Comparison of ENCODE assay signal across 8 cellular contexts in the genomic region with DNA sequence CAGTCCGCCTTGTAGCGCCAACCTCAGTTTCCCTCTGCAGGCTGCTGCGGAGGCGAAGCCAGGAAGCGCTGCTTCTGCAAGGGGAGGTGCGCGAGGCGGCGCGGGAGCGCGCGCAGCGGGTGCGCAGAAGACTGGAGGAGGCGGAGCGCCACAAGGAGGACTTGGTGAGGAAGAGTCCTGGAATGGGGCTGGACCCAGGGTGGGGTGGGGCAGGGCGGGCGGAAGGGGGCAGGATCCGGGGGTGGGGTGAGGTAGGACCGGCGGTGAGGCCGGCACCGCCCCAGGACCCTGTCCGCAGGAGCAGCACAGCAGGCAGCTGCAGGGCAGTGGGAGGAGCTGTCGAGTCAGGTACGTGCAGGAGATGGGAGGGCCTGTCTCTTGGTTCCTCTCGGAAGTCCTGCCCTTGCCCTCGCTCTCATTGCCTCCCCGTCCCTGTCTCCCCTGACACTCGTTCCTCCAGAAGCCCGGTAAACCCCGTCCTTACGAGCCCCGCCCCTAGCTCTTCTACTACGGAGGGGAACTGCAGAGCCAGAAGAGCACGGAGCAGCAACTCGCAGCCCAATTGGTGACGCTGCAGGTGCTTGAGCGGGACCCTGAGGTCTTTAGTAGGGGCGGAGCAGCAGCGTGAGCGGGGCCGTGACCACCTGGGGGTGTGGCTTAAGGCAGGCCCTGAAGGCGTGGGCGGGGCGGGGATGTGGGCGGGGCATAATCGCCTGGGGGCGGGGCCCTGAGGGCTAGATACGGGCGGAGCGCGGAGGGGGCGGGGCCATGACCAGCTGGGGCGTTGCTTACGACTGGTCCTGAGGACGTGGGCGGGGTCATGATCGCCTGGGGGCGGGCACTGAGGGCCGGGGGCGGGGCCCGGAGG.
A peak's percentile ranks its signal among the peaks of the same experiment; 100 is the strongest.
DNase-seq lines count a peak whose midpoint lies in the region; ATAC-seq and TF ChIP-seq lines count a peak whose summit lies in the region.
"Not testable (repeated sequence)": the region's sequence is repeated elsewhere in the genome, so short reads cannot be mapped to it uniquely, and the experiment has no call there.

No MANE protein-coding gene starts in this region.

- H3K23ac ChIP-seq in trophoblast cell (ENCODE audit: low read length), result not testable (repeated sequence)

- H4K91ac ChIP-seq in trophoblast cell (ENCODE audit: low read depth, low read length), result not testable (repeated sequence)

- not testable (repeated sequence) for H3K4ac ChIP-seq in trophoblast cell (ENCODE audit: low read depth, low read length)

- H3K4me3 ChIP-seq in GM12864 (ENCODE audit: low read depth, low read length), result peak overlapping the region; percentile 62
- H3K4me3 ChIP-seq in cardiac muscle cell, result peak overlapping the region; percentile 64
- peak overlapping the region; percentile 68 for H3K4me3 ChIP-seq in trophoblast cell (ENCODE audit: low read depth, low read length)
- H3K4me3 ChIP-seq in transverse colon, result peak overlapping the region; percentile 44 to 58 (median 46)

- intact Hi-C loops in transverse colon (cut with DNase I; ENCODE audit: low total_unique reads), result not testable (repeated sequence)

- peak overlapping the region; percentile 99 for H3K27ac Mint-ChIP-seq in activated naive CD8-positive, alpha-beta T cell treated with anti-CD3 and anti-CD28 coated beads for 36 hours

- not testable (repeated sequence) for H3K79me2 ChIP-seq in trophoblast cell (ENCODE audit: control insufficient read depth, insufficient read depth, low read length, poor library complexity)

- not testable (repeated sequence) for H3K9ac ChIP-seq in trophoblast cell (ENCODE audit: low read length)

- peak overlapping the region; percentile 66 for H3K4me2 ChIP-seq in trophoblast cell (ENCODE audit: low read length)

- not testable (repeated sequence) for H3K9me3 ChIP-seq in cardiac muscle cell (ENCODE audit: low read depth); trophoblast cell (ENCODE audit: insufficient read depth, low read depth, low read length); transverse colon

- not testable (repeated sequence) for H3K36me3 Mint-ChIP-seq in activated naive CD8-positive, alpha-beta T cell treated with anti-CD3 and anti-CD28 coated beads for 36 hours

- peaks cover 22% of the 10 kb centered on the region for H3K27me3 ChIP-seq in cardiac muscle cell
- not testable (repeated sequence) for H3K27me3 ChIP-seq in trophoblast cell (ENCODE audit: insufficient read depth, low read length); transverse colon

- not testable (repeated sequence) for H3K27me3 Mint-ChIP-seq in activated naive CD8-positive, alpha-beta T cell treated with anti-CD3 and anti-CD28 coated beads for 36 hours

- ATAC-seq in HG02678 (IDR thresholded peaks at IDR 0.05; ENCODE audit: unreplicated experiment), result peak; percentile 74

- H3K14ac ChIP-seq in trophoblast cell (ENCODE audit: low read length), result not testable (repeated sequence)

- H3K4me1 Mint-ChIP-seq in activated naive CD8-positive, alpha-beta T cell treated with anti-CD3 and anti-CD28 coated beads for 36 hours, result not testable (repeated sequence)

- peak overlapping the region; percentile 96 for H3K4me3 Mint-ChIP-seq in activated naive CD8-positive, alpha-beta T cell treated with anti-CD3 and anti-CD28 coated beads for 36 hours

- H2BK120ac ChIP-seq in trophoblast cell (ENCODE audit: insufficient read depth, low read length, poor library complexity), result not testable (repeated sequence)

- DNase-seq in GM12864 (ENCODE audit: low read depth) (peak; percentile 74), NCI-H1105 treated with DMSO at 0.1 percent for 48 hours (lab: John Stamatoyannopoulos, UW) (peak; percentile 85), SKM-1 (lab: John Stamatoyannopoulos, UW; ENCODE audit: unreplicated experiment) (peak; percentile 61), cardiac muscle cell (ENCODE audit: low read depth in 1 of 2, low spot score in 1 of 2) (peak; percentile 96 to 99), trophoblast cell (peak; percentile 93 to 94), transverse colon (peak; percentile 97)
- peak; percentile 94 for DNase-seq in activated naive CD8-positive, alpha-beta T cell treated with anti-CD3 and anti-CD28 coated beads for 36 hours

- no CpG with 5 or more reads among the region's 64 CpGs for WGBS in trophoblast cell (ENCODE audit: extremely low coverage, insufficient coverage, insufficient read length)
- 0% methylated on average over 34 of the region's 64 CpGs; no CpG with 5 or more reads in 1 of the 2 donors for WGBS in transverse colon (ENCODE audit: low coverage in 1 of 2), 2 donors

- H2BK5ac ChIP-seq in trophoblast cell (ENCODE audit: low read depth, low read length, poor library complexity), result not testable (repeated sequence)

- not testable (repeated sequence) for H3K36me3 ChIP-seq in cardiac muscle cell; trophoblast cell (ENCODE audit: control insufficient read depth in 1 of 2, insufficient read depth in 2 of 2, low read length in 2 of 2); transverse colon

- H3K18ac ChIP-seq in trophoblast cell (ENCODE audit: low read length), result not testable (repeated sequence)

- TF ChIP-seq EP300 in transverse colon (IDR thresholded peaks at IDR 0.05; ENCODE audit: low read depth), result not testable (repeated sequence)

- H3K4me1 ChIP-seq in cardiac muscle cell (ENCODE audit: low read depth); trophoblast cell (ENCODE audit: control insufficient read depth in 1 of 2, insufficient read depth in 2 of 2, low read length in 2 of 2): not testable (repeated sequence)
- peaks cover 5 to 14% (median 10%) of the 10 kb centered on the region in 4 donors for H3K4me1 ChIP-seq in transverse colon

- not testable (repeated sequence) for H2AK5ac ChIP-seq in trophoblast cell (ENCODE audit: low read length)

- not testable (repeated sequence) for H4K8ac ChIP-seq in trophoblast cell (ENCODE audit: low read depth, low read length)

- TF ChIP-seq CTCF in GM12864 (IDR thresholded peaks at IDR 0.05; ENCODE audit: low read depth, low read length, missing control alignments); cardiac muscle cell (IDR thresholded peaks at IDR 0.05; ENCODE audit: low read depth, low read length): not testable (repeated sequence)
- TF ChIP-seq CTCF in transverse colon (IDR thresholded peaks at IDR 0.05), result peak in 1 of 5 experiments; percentile 21

- H3K79me1 ChIP-seq in trophoblast cell (ENCODE audit: low read length), result not testable (repeated sequence)

- not testable (repeated sequence) for H3K9me3 Mint-ChIP-seq in activated naive CD8-positive, alpha-beta T cell treated with anti-CD3 and anti-CD28 coated beads for 36 hours

- H4K12ac ChIP-seq in trophoblast cell (ENCODE audit: low read depth, low read length), result not testable (repeated sequence)

- not testable (repeated sequence) for H2BK12ac ChIP-seq in trophoblast cell (ENCODE audit: low read length)

- TF ChIP-seq POLR2A in transverse colon (IDR thresholded peaks at IDR 0.05), result peak; percentile 82

- H3K27ac ChIP-seq in cardiac muscle cell (peak overlapping the region; percentile 50), trophoblast cell (ENCODE audit: low read depth, low read length) (peak overlapping the region; percentile 37), transverse colon (peak overlapping the region; percentile 81 to 91 (median 85))

- H2AFZ ChIP-seq in trophoblast cell (ENCODE audit: insufficient read depth, low read length, poor library complexity), result not testable (repeated sequence)

- in situ Hi-C loops in transverse colon (cut with MboI; ENCODE audit: low pct_ligation_motif_present in 1 of 4, low pct_unique_long_range_greater_than_20kb in 1 of 4, low sequenced_read_pairs in 3 of 4), result loop anchor here in 1 of 4 donors (25.0 kb wide), 1 partner anchor 115 kb away; no protein-coding TSS in a partner anchor

Comparison
In these comparisons a context has a peak if more than half of its experiments do, and no peak if none do; other contexts are left out.
1. Peak in every context shown above with its lines: DNase-seq, ATAC-seq, H3K4me3 ChIP-seq and H3K27ac ChIP-seq.